ENCODE assay signal across 17 cellular contexts in genomic region chr14:44970907-44971306, GRCh38. TPM values are rescaled to one million over a fixed set of nuclear protein-coding genes. Genes with fewer than 3 reads are reported as not detected.
DNase-seq lines count a peak whose midpoint lies in the region; ATAC-seq, FAIRE-seq and TF ChIP-seq lines count a peak whose summit lies in the region.
"Had no signal": no experiment of that assay in that cellular context is flagged by ENCODE, and none has a peak within 500 bp of the region (broad histone marks: within the 10 kb centered on the region; RNA-seq: fewer than 3 reads in every experiment).

No MANE protein-coding gene starts in this region.

- no peaks in the 10 kb centered on the region for H3K79me1 ChIP-seq in H9 (ENCODE audit: insufficient read depth, low read depth, low read length, poor library complexity, severe bottlenecking)

- H2AK5ac ChIP-seq in H9 (ENCODE audit: insufficient read length, low read length), result no peak overlapping the region

- H3K9me3 Mint-ChIP-seq in astrocyte (ENCODE audit: unreplicated experiment), result no peaks in the 10 kb centered on the region
- H3K9me3 Mint-ChIP-seq in H9, result peaks cover 0 to 4% of the 10 kb centered on the region in 2 experiments; a peak in 1 of 5 replicates
- peaks cover 57% of the 10 kb centered on the region for H3K9me3 Mint-ChIP-seq in activated T-cell treated with anti-CD3 and anti-CD28 coated beads, Interleukin-2, amount 50 U/mL, for 4 hours

- no peak overlapping the region for H3T11ph ChIP-seq in H9 (ENCODE audit: low read length)

- no peak overlapping the region for H3K18ac ChIP-seq in H9 (ENCODE audit: insufficient read length, low read depth, low read length)

- H2BK15ac ChIP-seq in H9 (ENCODE audit: low read depth, low read length), result no peak overlapping the region

- no peak overlapping the region for H3K27ac Mint-ChIP-seq in astrocyte (ENCODE audit: unreplicated experiment)
- no peak overlapping the region for H3K27ac Mint-ChIP-seq in H9

- H2BK5ac ChIP-seq in H9 (ENCODE audit: insufficient read length, low read length), result no peak overlapping the region

- no peaks in the 10 kb centered on the region for H3K27me3 Mint-ChIP-seq in astrocyte (ENCODE audit: low read depth, unreplicated experiment)
- no peaks in the 10 kb centered on the region for H3K27me3 Mint-ChIP-seq in H9 (ENCODE audit: low read depth)
- no peaks in the 10 kb centered on the region for H3K27me3 Mint-ChIP-seq in activated T-cell treated with anti-CD3 and anti-CD28 coated beads, Interleukin-2, amount 50 U/mL, for 4 hours (ENCODE audit: low read depth)

- FAIRE-seq in astrocyte (lab: Jason Lieb, UNC), result peak; percentile 37
- FAIRE-seq in small intestine (lab: Jason Lieb, UNC), result no peak
- FAIRE-seq: HTR-8/SVneo had no signal

- H3K27ac ChIP-seq in astrocyte (ENCODE audit: low read depth, low read length), result no peak overlapping the region
- H3K27ac ChIP-seq in H9 (ENCODE audit: insufficient read length, low read depth, low read length), result no peak overlapping the region
- no peak overlapping the region for H3K27ac ChIP-seq in small intestine (ENCODE audit: low read depth in 1 of 2, low read length in 1 of 2)
- H3K27ac ChIP-seq: BLaER1 treated with 17β-estradiol and CSF1 and Interleukin-3, amounts not matched to agents 10 nM and 100 nM; SK-N-MC had no signal

- H3K23me2 ChIP-seq in H9 (ENCODE audit: insufficient read length, low read depth, low read length, poor library complexity, severe bottlenecking), result no peaks in the 10 kb centered on the region

- H4K20me1 ChIP-seq in astrocyte (ENCODE audit: insufficient read depth, low read length) (peaks cover 34% of the 10 kb centered on the region), H9 (ENCODE audit: control insufficient read depth, insufficient read depth, insufficient read length) (no peaks in the 10 kb centered on the region)
- H4K20me1 ChIP-seq: BLaER1 treated with 17β-estradiol and CSF1 and Interleukin-3, amounts not matched to agents 10 nM and 100 nM had no signal

- TF ChIP-seq CTCF in GM12865 (IDR thresholded peaks at IDR 0.05; ENCODE audit: insufficient read depth, low read depth, low read length, missing control alignments) (no peak), astrocyte (IDR thresholded peaks at IDR 0.05; ENCODE audit: insufficient read depth, low read depth, low read length) (no peak), H9 (conservative IDR thresholded peaks at IDR 0.05) (no peak)

- H3K79me2 ChIP-seq in astrocyte (ENCODE audit: insufficient read depth, low read length) (peaks cover 98% of the 10 kb centered on the region), H9 (ENCODE audit: insufficient read depth, low read length) (peaks cover 8% of the 10 kb centered on the region; the same call in 1 of the 2 replicates)

- no peak overlapping the region for H3K23ac ChIP-seq in H9 (ENCODE audit: insufficient read length, low read depth, low read length)

- H2AFZ ChIP-seq in astrocyte (ENCODE audit: low read depth, low read length) (no peak overlapping the region), H9 (ENCODE audit: low read length) (no peak overlapping the region)

- DNase-seq in GM12865 (ENCODE audit: low read depth) (peak; percentile 33), astrocyte (ENCODE audit: low read depth) (no peak), H9 (no peak), NCI-H510A treated with DMSO at 0.1 percent for 48 hours (lab: John Stamatoyannopoulos, UW) (no peak), small intestine (no peak)
- no peak for DNase-seq in activated T-cell treated with anti-CD3 and anti-CD28 coated beads, Interleukin-2, amount 50 U/mL, for 4 hours
- DNase-seq: DMS 273 treated with DMSO at 0.1 percent for 48 hours; NCI-H146; NCI-H2227 treated with DMSO at 0.1 percent for 48 hours; NCI-H526; NK-92 treated with Interleukin-12 subunit alpha and Interleukin-12 subunit beta, amount 100 ng/mL, for 24 hours had no signal

- H3K56ac ChIP-seq in H9 (ENCODE audit: insufficient read length, low read depth, low read length), result no peak overlapping the region

- H3K4me2 ChIP-seq in astrocyte (ENCODE audit: low read length) (no peak overlapping the region), H9 (ENCODE audit: insufficient read depth, insufficient read length, low read length) (no peak overlapping the region)
- H3K4me2 ChIP-seq: BLaER1 treated with 17β-estradiol and CSF1 and Interleukin-3, amounts not matched to agents 10 nM and 100 nM had no signal

- no peak overlapping the region for H3K9ac ChIP-seq in astrocyte (ENCODE audit: low read length)
- no peak overlapping the region for H3K9ac ChIP-seq in H9 (ENCODE audit: extremely low read depth, insufficient read length, low read length)
- H3K9ac ChIP-seq: BLaER1 treated with 17β-estradiol and CSF1 and Interleukin-3, amounts not matched to agents 10 nM and 100 nM had no signal

- ATAC-seq in GM19463 (IDR thresholded peaks at IDR 0.05; ENCODE audit: unreplicated experiment) (peak; percentile 56), HG03039 (IDR thresholded peaks at IDR 0.05; ENCODE audit: unreplicated experiment) (peak; percentile 47)
- no peak for ATAC-seq in activated T-cell treated with anti-CD3 and anti-CD28 coated beads, Interleukin-2, amount 50 U/mL, for 4 hours

- H4K8ac ChIP-seq in H9 (replicated peaks; ENCODE audit: insufficient read length, low read depth, low read length), result no peak overlapping the region

- no peak overlapping the region for H3K4ac ChIP-seq in H9 (ENCODE audit: low read depth, low read length)

- no peaks in the 10 kb centered on the region for H3K27me3 ChIP-seq in astrocyte (ENCODE audit: insufficient read depth, low read length)
- H3K27me3 ChIP-seq in H9 (ENCODE audit: insufficient read depth, low read length), result no peaks in the 10 kb centered on the region
- H3K27me3 ChIP-seq in small intestine (ENCODE audit: control insufficient read depth in 2 of 2, insufficient read depth in 2 of 2, low read length in 2 of 2), result no peaks in the 10 kb centered on the region
- H3K27me3 ChIP-seq: BLaER1 treated with 17β-estradiol and CSF1 and Interleukin-3, amounts not matched to agents 10 nM and 100 nM had no signal

- H3K9me3 ChIP-seq in astrocyte (ENCODE audit: insufficient read depth, low read depth, low read length), result no peaks in the 10 kb centered on the region
- H3K9me3 ChIP-seq in H9 (ENCODE audit: control insufficient read depth, low read depth, low read length), result no peaks in the 10 kb centered on the region
- no peaks in the 10 kb centered on the region for H3K9me3 ChIP-seq in small intestine (ENCODE audit: control insufficient read depth, low read depth)
- H3K9me3 ChIP-seq: HAP-1 had no signal

- H3K36me3 Mint-ChIP-seq in astrocyte (ENCODE audit: low read depth, unreplicated experiment) (no peaks in the 10 kb centered on the region), H9 (ENCODE audit: insufficient read depth in 1 of 3, low read depth in 3 of 3) (peaks cover 13 to 30% (median 16%) of the 10 kb centered on the region in 3 experiments; a peak in 6 of 7 replicates)
- peaks cover 55% of the 10 kb centered on the region for H3K36me3 Mint-ChIP-seq in activated T-cell treated with anti-CD3 and anti-CD28 coated beads, Interleukin-2, amount 50 U/mL, for 4 hours (ENCODE audit: insufficient read depth)

- peaks cover 14% of the 10 kb centered on the region for H3K4me1 Mint-ChIP-seq in astrocyte (ENCODE audit: low read depth, unreplicated experiment)
- peaks cover 15 to 21% of the 10 kb centered on the region in 2 experiments for H3K4me1 Mint-ChIP-seq in H9
- H3K4me1 Mint-ChIP-seq in activated T-cell treated with anti-CD3 and anti-CD28 coated beads, Interleukin-2, amount 50 U/mL, for 4 hours (ENCODE audit: low read depth), result peaks cover 53% of the 10 kb centered on the region

- no peak overlapping the region for H4K5ac ChIP-seq in H9 (ENCODE audit: insufficient read length, low read depth, low read length)

- H3K36me3 ChIP-seq in astrocyte (ENCODE audit: insufficient read depth, low read length) (no peaks in the 10 kb centered on the region), small intestine (ENCODE audit: control insufficient read depth in 2 of 2, insufficient read depth in 2 of 2, low read length in 2 of 2) (no peaks in the 10 kb centered on the region)

- H2BK120ac ChIP-seq in H9 (ENCODE audit: low read depth, low read length, poor library complexity, severe bottlenecking), result no peak overlapping the region

- H2BK12ac ChIP-seq in H9 (ENCODE audit: insufficient read length, low read depth, low read length), result no peak overlapping the region

- no peak overlapping the region for H3K14ac ChIP-seq in H9 (ENCODE audit: insufficient read depth, low read length)

- H4K91ac ChIP-seq in H9 (ENCODE audit: insufficient read length, low read depth, low read length), result no peak overlapping the region

- no peak overlapping the region for H3K4me3 ChIP-seq in GM12865 (ENCODE audit: low read depth, low read length)
- no peak overlapping the region for H3K4me3 ChIP-seq in astrocyte (ENCODE audit: insufficient read depth, low read depth, low read length)
- H3K4me3 ChIP-seq in small intestine (ENCODE audit: low read depth in 1 of 2, low read length in 2 of 2), result no peak overlapping the region
- H3K4me3 ChIP-seq: BLaER1 treated with 17β-estradiol and CSF1 and Interleukin-3, amounts not matched to agents 10 nM and 100 nM; HAP-1; SK-N-MC had no signal

- peaks cover 4% of the 10 kb centered on the region for H3K4me1 ChIP-seq in astrocyte (ENCODE audit: insufficient read depth, low read length)
- H3K4me1 ChIP-seq in H9 (ENCODE audit: insufficient read depth, low read length), result no peaks in the 10 kb centered on the region
- H3K4me1 ChIP-seq in small intestine (ENCODE audit: control insufficient read depth in 2 of 2, insufficient read depth in 1 of 2, low read depth in 1 of 2, low read length in 1 of 2), result peaks cover 2 to 13% of the 10 kb centered on the region in 2 donors

- H2BK20ac ChIP-seq in H9 (ENCODE audit: low read depth, low read length, poor library complexity, severe bottlenecking), result no peak overlapping the region

- H3K4me3 Mint-ChIP-seq in astrocyte (ENCODE audit: unreplicated experiment) (no peak overlapping the region), H9 (no peak overlapping the region)
- no peak overlapping the region for H3K4me3 Mint-ChIP-seq in activated T-cell treated with anti-CD3 and anti-CD28 coated beads, Interleukin-2, amount 50 U/mL, for 4 hours

RNA-seq across cellular contexts. Expression of gene TOGARAM1, which starts 8.9 kb away (rescaled TPM):
- total RNA-seq in astrocyte (14.7 and 15.2 TPM in 2 replicates), H9 (2021) (9.6 and 11.4 TPM in 2 replicates)
- 10 to 100 TPM in 1 of 3 donors, 1 to 10 TPM in 2; 2.4 to 11.0 (median 4.8) TPM for polyA plus RNA-seq in small intestine
- 1 to 10 TPM; 4.8 to 6.8 (median 6.3) TPM for total RNA-seq in activated T-cell treated with anti-CD3 and anti-CD28 coated beads, Interleukin-2, amount 50 U/mL, for 4 hours

RNA-seq across cellular contexts. Expression of gene KLHL28, which starts 9.2 kb away (rescaled TPM):
- 21.2 and 22.1 TPM in 2 replicates for total RNA-seq in astrocyte
- 8.6 and 10.2 TPM in 2 replicates for total RNA-seq in H9 (2021)
- 1 to 10 TPM; 2.7 to 3.4 (median 2.7) TPM for polyA plus RNA-seq in small intestine
- total RNA-seq in activated T-cell treated with anti-CD3 and anti-CD28 coated beads, Interleukin-2, amount 50 U/mL, for 4 hours, result 10 to 100 TPM; 11.5 to 14.4 (median 11.8) TPM

Comparison
In these comparisons a context has a peak if more than half of its experiments do, and no peak if none do; other contexts are left out.
1. ATAC-seq: peak in GM19463 (single experiment) and HG03039 (single experiment); none in activated T-cell treated with anti-CD3 and anti-CD28 coated beads, Interleukin-2, amount 50 U/mL, for 4 hours (0 of 2).